In genomic region chr4:34043131-34043530, GRCh38 we compare ENCODE assay signal across 11 cellular contexts.
"Had no signal": no experiment of that assay in that cellular context is flagged by ENCODE, and none has a peak within 500 bp of the region (broad histone marks: within the 10 kb centered on the region; RNA-seq: fewer than 3 reads in every experiment).

No MANE protein-coding gene starts in this region.

- H3K36me3 Mint-ChIP-seq: neural progenitor cell had no signal

- H3K27ac Mint-ChIP-seq: neural progenitor cell; stimulated activated naive CD8-positive, alpha-beta T cell treated with anti-CD3 and anti-CD28 coated beads, Interleukin-15, Interleukin-2, amounts not matched to agents 100 ng/mL and 50 ng/mL, for 24 hours had no signal

- H3K4me1 ChIP-seq: body of pancreas, esophagus muscularis mucosa, gastroesophageal sphincter, neural progenitor cell had no signal

- H3K4me1 Mint-ChIP-seq: neural progenitor cell had no signal

- ATAC-seq: body of pancreas, gastroesophageal sphincter had no signal

- H3K9ac ChIP-seq: neural progenitor cell had no signal

- H3K9me3 Mint-ChIP-seq: neural progenitor cell had no signal

- H3K4me2 ChIP-seq: neural progenitor cell had no signal

- H3K27me3 Mint-ChIP-seq: stimulated activated naive CD8-positive, alpha-beta T cell treated with anti-CD3 and anti-CD28 coated beads, Interleukin-15, Interleukin-2, amounts not matched to agents 100 ng/mL and 50 ng/mL, for 24 hours had no signal

- H3K27me3 ChIP-seq: body of pancreas, esophagus muscularis mucosa, gastroesophageal sphincter, neural progenitor cell, ovary had no signal

- H2AFZ ChIP-seq: neural progenitor cell had no signal

- DNase-seq: activated CD4-positive, alpha-beta T cell treated with anti-CD3 and anti-CD28 coated beads, Interleukin-2, amount 50 U/mL, for 1 hour; activated naive CD4-positive, alpha-beta T cell treated with anti-CD3 and anti-CD28 coated beads, Interleukin-2, amount 50 U/mL, for 16 hours; amniotic stem cell; body of pancreas; ovary; stimulated activated CD4-positive, alpha-beta T cell treated with anti-CD3 and anti-CD28 coated beads, Interleukin-2, amount 100 ng/mL, for 48 hours; T-helper 2 cell had no signal

- H3K27ac ChIP-seq: body of pancreas, esophagus muscularis mucosa, gastroesophageal sphincter, neural progenitor cell, ovary had no signal

- H3K9me3 ChIP-seq: body of pancreas, esophagus muscularis mucosa, gastroesophageal sphincter, ovary had no signal

- H3K4me3 ChIP-seq: body of pancreas, esophagus muscularis mucosa, gastroesophageal sphincter, neural progenitor cell, ovary had no signal

- H3K36me3 ChIP-seq: esophagus muscularis mucosa, gastroesophageal sphincter, neural progenitor cell, ovary had no signal

- H3K4me3 Mint-ChIP-seq: neural progenitor cell; stimulated activated naive CD8-positive, alpha-beta T cell treated with anti-CD3 and anti-CD28 coated beads, Interleukin-15, Interleukin-2, amounts not matched to agents 100 ng/mL and 50 ng/mL, for 24 hours had no signal
